Comparison of ENCODE assay signal across 8 cellular contexts in genomic region chr4:156941940-156942548, GRCh38. TPM values are rescaled to one million over a fixed set of nuclear protein-coding genes. Genes with fewer than 3 reads are reported as not detected.
DNase-seq lines count a peak whose midpoint lies in the region; ATAC-seq and TF ChIP-seq lines count a peak whose summit lies in the region.

No MANE protein-coding gene starts in this region.

- H3K9me3 ChIP-seq in neuron (ENCODE audit: low read length): no peaks in the 10 kb centered on the region

- H2AFZ ChIP-seq in neuron (ENCODE audit: low read depth, low read length): peak overlapping the region; percentile 34

- TF ChIP-seq CTCF in epithelial cell of esophagus (IDR thresholded peaks at IDR 0.05; ENCODE audit: insufficient read depth, low read depth, low read length, missing control alignments): no peak

- H3K36me3 ChIP-seq in neuron (ENCODE audit: insufficient read depth, low read length): no peaks in the 10 kb centered on the region

- H3K4me3 ChIP-seq in epithelial cell of esophagus (ENCODE audit: low read length) (no peak overlapping the region), neuron (ENCODE audit: low read length) (peak overlapping the region; percentile 19)

- ATAC-seq in GM18870 (IDR thresholded peaks at IDR 0.05; ENCODE audit: unreplicated experiment) (no peak), HG03378 (IDR thresholded peaks at IDR 0.05; ENCODE audit: unreplicated experiment) (no peak), HG03354 (IDR thresholded peaks at IDR 0.05; ENCODE audit: poor library complexity, severe bottlenecking, unreplicated experiment) (no peak)

- DNase-seq in Daoy (ENCODE audit: low read depth) (peak; percentile 85), NCI-H510A (lab: John Stamatoyannopoulos, UW) (peak; percentile 29), epithelial cell of esophagus (ENCODE audit: low read depth) (peak; percentile 92)
- no peak for DNase-seq in effector CD4-positive, alpha-beta T cell

- H3K27me3 ChIP-seq in neuron (ENCODE audit: insufficient read depth, low read length): no peaks in the 10 kb centered on the region

- peaks cover 14% of the 10 kb centered on the region for H3K4me1 ChIP-seq in neuron (ENCODE audit: insufficient read depth, low read length)

RNA-seq across cellular contexts. Expression of gene PDGFC, which starts 29.6 kb away (rescaled TPM):
- 34.0 and 53.0 TPM in 2 replicates for total RNA-seq in Daoy (2014; rRNA removed; shearing (Covaris generic))
